In the genomic region with DNA sequence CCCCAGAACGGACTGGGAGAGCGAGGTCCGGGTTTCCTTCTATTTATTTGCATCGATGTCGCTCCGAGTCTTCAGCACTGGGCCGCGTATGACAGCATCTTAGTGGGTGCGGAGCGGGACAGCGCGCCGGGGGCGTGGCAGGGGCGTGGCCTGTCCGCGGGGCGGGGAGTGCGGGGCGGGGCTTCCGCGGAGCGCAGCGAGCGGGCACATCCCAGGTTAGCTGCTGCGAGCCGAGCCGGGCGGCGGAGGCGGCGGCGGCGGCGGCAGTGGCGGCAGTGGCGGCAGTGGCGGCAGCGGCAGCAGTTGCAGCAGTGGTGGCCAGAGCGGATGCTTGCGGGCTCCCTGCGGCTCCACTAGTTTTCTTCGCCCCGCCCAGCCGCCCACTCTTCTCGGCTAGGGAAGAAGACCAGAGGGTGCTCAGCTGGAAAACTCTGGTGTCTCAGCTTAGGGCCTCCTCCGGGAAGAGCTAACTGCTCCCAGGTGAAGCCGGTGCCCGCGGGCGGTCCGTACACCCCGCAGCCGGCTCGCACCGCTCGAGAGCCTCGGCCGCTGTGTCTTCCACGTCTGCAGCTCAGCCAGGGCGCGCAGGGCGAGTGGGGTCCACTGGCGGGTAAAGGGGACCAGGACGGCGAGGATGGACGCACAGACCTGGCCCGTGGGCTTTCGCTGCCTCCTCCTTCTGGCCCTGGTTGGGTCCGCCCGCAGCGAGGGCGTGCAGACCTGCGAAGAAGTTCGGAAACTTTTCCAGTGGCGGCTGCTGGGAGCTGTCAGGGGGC, we compare ENCODE assay signal across 8 cellular contexts. TPM values are rescaled to one million over a fixed set of nuclear protein-coding genes. Genes with fewer than 3 reads are reported as not detected.
DNase-seq lines count a peak whose midpoint lies in the region; ATAC-seq, FAIRE-seq and TF ChIP-seq lines count a peak whose summit lies in the region.

A gene (plus strand): TSS at position 209 of the 776 bp plus-strand sequence.

- FAIRE-seq in D721Med (lab: Jason Lieb, UNC) (no peak), HTR-8/SVneo (lab: Jason Lieb, UNC) (no peak)

- peaks cover 0 to 15% of the 10 kb centered on the region in 2 donors for H3K4me1 ChIP-seq in thoracic aorta (ENCODE audit: control insufficient read depth in 1 of 2, low read depth in 2 of 2)

- H3K36me3 ChIP-seq in thoracic aorta: no peaks in the 10 kb centered on the region

- ATAC-seq in GM21447 (IDR thresholded peaks at IDR 0.05; ENCODE audit: unreplicated experiment): peak; percentile 93
- ATAC-seq in thoracic aorta (ENCODE audit: insufficient number of reproducible peaks, low FRiP score, low read depth): peak; percentile 78

- no peaks in the 10 kb centered on the region for H3K36me3 Mint-ChIP-seq in osteocyte (ENCODE audit: unreplicated experiment)

- DNase-seq in D721Med (ENCODE audit: insufficient read length, low spot score) (peak; percentile 66), HTR-8/SVneo (ENCODE audit: insufficient read length, low spot score) (peak; percentile 44), SHP77 (lab: John Stamatoyannopoulos, UW) (peak; percentile 70 to 82), activated gamma-delta T cell (lab: John Stamatoyannopoulos, UW) (peak; percentile 72), globus pallidus (ENCODE audit: low spot score) (peak; percentile 79), osteocyte (ENCODE audit: extremely low spot score, unreplicated experiment) (peak; percentile 92), thoracic aorta (ENCODE audit: low spot score) (peak; percentile 4)

- H3K4me1 Mint-ChIP-seq in osteocyte (ENCODE audit: unreplicated experiment): peaks cover 24% of the 10 kb centered on the region

- no peaks in the 10 kb centered on the region for H3K9me3 Mint-ChIP-seq in osteocyte (ENCODE audit: unreplicated experiment)

- H3K9me3 ChIP-seq in thoracic aorta: no peaks in the 10 kb centered on the region

- H3K27me3 Mint-ChIP-seq in osteocyte (ENCODE audit: unreplicated experiment): peaks cover 29% of the 10 kb centered on the region

- TF ChIP-seq CTCF in D721Med (IDR thresholded peaks at IDR 0.05; ENCODE audit: insufficient read depth, missing control alignments) (no peak), osteocyte (IDR thresholded peaks at IDR 0.05) (no peak), thoracic aorta (IDR thresholded peaks at IDR 0.05) (no peak)

- H3K4me3 ChIP-seq in thoracic aorta: peak within 1 kb of the TSS; percentile 76

- no peak within 1 kb of the TSS for H3K27ac Mint-ChIP-seq in osteocyte (ENCODE audit: unreplicated experiment)

- no peak within 1 kb of the TSS for H3K27ac ChIP-seq in thoracic aorta

- peak within 1 kb of the TSS; percentile 77 for H3K4me3 Mint-ChIP-seq in osteocyte (ENCODE audit: unreplicated experiment)

- no peaks in the 10 kb centered on the region for H3K27me3 ChIP-seq in thoracic aorta (replicated peaks; ENCODE audit: insufficient read depth)

RNA-seq across cellular contexts. Expression of the gene that starts here (rescaled TPM):
- total RNA-seq in osteocyte: 12.3 and 12.9 TPM in 2 replicates
- 1 to 10 TPM in 1 of 2 donors, not detected in 1; 3.3 TPM for total RNA-seq in thoracic aorta

Comparison
In these comparisons a context has a peak if more than half of its experiments do, and no peak if none do; other contexts are left out.
1. DNase-seq: peak in every context shown above with its lines; median percentile 92 in osteocyte; 79 in globus pallidus; 76 in SHP77; 72 in activated gamma-delta T cell; 66 in D721Med; 44 in HTR-8/SVneo; 4 in thoracic aorta.